Comparison of ENCODE assay signal across 8 cellular contexts in the genomic region with DNA sequence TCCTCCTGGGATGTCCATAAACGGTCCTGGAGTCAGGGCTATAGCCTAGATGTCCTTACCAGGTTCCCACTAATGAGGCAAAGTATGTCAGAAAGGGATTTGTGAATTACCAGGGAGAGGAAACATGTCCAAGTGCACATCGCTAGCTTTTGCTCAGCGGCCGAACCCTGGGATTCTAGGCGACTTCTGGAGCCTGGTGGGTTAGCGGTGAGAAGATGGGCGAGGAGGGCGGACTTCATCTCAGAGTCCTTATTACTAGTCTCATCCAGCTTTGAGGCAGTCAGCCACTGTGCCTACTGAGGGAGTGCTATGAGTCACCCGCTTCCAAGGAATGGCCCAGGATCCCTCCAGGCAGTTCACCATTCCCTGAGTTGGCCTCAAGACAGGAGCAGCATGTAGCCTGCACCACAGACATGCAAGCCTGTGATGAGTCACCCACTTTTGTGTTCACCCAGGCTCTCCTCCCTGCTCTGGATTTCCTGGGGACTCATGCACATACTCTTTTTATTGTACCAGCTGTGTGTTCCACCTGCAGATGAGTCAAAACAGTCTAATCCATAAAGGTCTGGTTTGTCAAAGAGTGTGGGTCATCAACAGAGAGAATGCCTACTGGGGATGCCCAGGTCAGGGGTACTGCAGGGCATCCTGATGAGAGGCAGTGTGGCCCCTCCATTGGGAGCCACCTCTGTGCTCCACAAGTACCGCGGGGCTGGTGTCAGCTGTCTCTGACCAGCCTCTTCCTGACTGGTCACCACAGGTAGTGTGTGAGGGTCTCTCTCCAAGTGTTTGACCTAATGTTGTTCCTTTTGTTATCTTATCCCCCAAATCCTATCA. TPM values are rescaled to one million over a fixed set of nuclear protein-coding genes. Genes with fewer than 3 reads are reported as not detected.
DNase-seq lines count a peak whose midpoint lies in the region; ATAC-seq and TF ChIP-seq lines count a peak whose summit lies in the region.

No MANE protein-coding gene starts in this region.

- H3K4me2 ChIP-seq in BLaER1 = peak overlapping the region; percentile 10; the same call in 1 of the 2 replicates

- H3K36me3 Mint-ChIP-seq in chondrocyte (ENCODE audit: low read depth) = peaks cover 16% of the 10 kb centered on the region

- H3K4me1 ChIP-seq in BLaER1 = peaks cover 72% of the 10 kb centered on the region

- no peak overlapping the region for H3K27ac ChIP-seq in BLaER1

- no peaks in the 10 kb centered on the region for H3K27me3 Mint-ChIP-seq in chondrocyte (ENCODE audit: low read depth)

- peak overlapping the region; percentile 17 for H3K4me3 Mint-ChIP-seq in chondrocyte (ENCODE audit: unreplicated experiment)

- peak; percentile 97 for DNase-seq in LoVo (ENCODE audit: low spot score)
- peak; percentile 94 for DNase-seq in chondrocyte (ENCODE audit: low spot score)
- peak; percentile 25 for DNase-seq in occipital lobe (lab: John Stamatoyannopoulos, UW)
- DNase-seq in NCI-H510A (lab: John Stamatoyannopoulos, UW) = no peak
- no peak for DNase-seq in T-helper 9 cell

- ATAC-seq in HG02759 (IDR thresholded peaks at IDR 0.05; ENCODE audit: unreplicated experiment) (no peak), HG02642 (IDR thresholded peaks at IDR 0.05; ENCODE audit: poor library complexity, unreplicated experiment) (no peak)

- H3K9ac ChIP-seq in BLaER1 = no peak overlapping the region

- peak overlapping the region; percentile 100 for H3K27ac Mint-ChIP-seq in chondrocyte (ENCODE audit: unreplicated experiment)

- no peak for TF ChIP-seq CTCF in chondrocyte (IDR thresholded peaks at IDR 0.05)

- no peaks in the 10 kb centered on the region for H3K9me3 ChIP-seq in BLaER1

- no peaks in the 10 kb centered on the region for H4K20me1 ChIP-seq in BLaER1

- no peaks in the 10 kb centered on the region for H3K27me3 ChIP-seq in BLaER1

- H3K4me3 ChIP-seq in BLaER1 = no peak overlapping the region

- no peaks in the 10 kb centered on the region for H3K9me3 Mint-ChIP-seq in chondrocyte (ENCODE audit: low read depth)

- H3K36me3 ChIP-seq in BLaER1 = peaks cover 25% of the 10 kb centered on the region; the same call in 1 of the 2 replicates

- H3K4me1 Mint-ChIP-seq in chondrocyte (ENCODE audit: low read depth) = peaks cover 60% of the 10 kb centered on the region

RNA-seq across cellular contexts. Expression of gene SLC22A5, which starts 20.2 kb away (rescaled TPM):
- total RNA-seq in chondrocyte (6.1 to 7.1 TPM (median 6.6 TPM) in 3 replicates), occipital lobe (10.5 TPM)

Comparison
In these comparisons a context has a peak if more than half of its experiments do, and no peak if none do; other contexts are left out.
1. DNase-seq: peak in LoVo (single experiment), chondrocyte (single experiment) and occipital lobe (single experiment); none in NCI-H510A (single experiment) and T-helper 9 cell (single experiment).